In genomic region chr6:32885698-32886286, GRCh38 we compare ENCODE assay signal across 8 cellular contexts. TPM values are rescaled to one million over a fixed set of nuclear protein-coding genes. Genes with fewer than 3 reads are reported as not detected.
DNase-seq lines count a peak whose midpoint lies in the region; ATAC-seq, FAIRE-seq and TF ChIP-seq lines count a peak whose summit lies in the region.

No MANE protein-coding gene starts in this region.

- DNase-seq in natural killer cell = no peak
- DNase-seq in natural killer cell treated with Interleukin-12 subunit alpha and Interleukin-12 subunit beta and Interleukin-15 and Interleukin-18, amount 100 ng/mL, for 72 hours (ENCODE audit: low spot score) = no peak
- peak; percentile 69 for DNase-seq in NCI-H2029 (lab: John Stamatoyannopoulos, UW)
- DNase-seq in foreskin melanocyte = peak; percentile 67
- peak; percentile 46 for DNase-seq in pulmonary artery endothelial cell (ENCODE audit: low read depth, low spot score)
- no peak for DNase-seq in islet precursor cell

- H3K36me3 Mint-ChIP-seq in natural killer cell = no peaks in the 10 kb centered on the region
- no peaks in the 10 kb centered on the region for H3K36me3 Mint-ChIP-seq in natural killer cell treated with Interleukin-12 subunit alpha and Interleukin-12 subunit beta and Interleukin-15 and Interleukin-18, amount 100 ng/mL, for 72 hours

- H3K27ac Mint-ChIP-seq in natural killer cell = no peak overlapping the region
- no peak overlapping the region for H3K27ac Mint-ChIP-seq in natural killer cell treated with Interleukin-12 subunit alpha and Interleukin-12 subunit beta and Interleukin-15 and Interleukin-18, amount 100 ng/mL, for 72 hours

- ATAC-seq in natural killer cell (peak; percentile 70 to 85 (median 71)), HG02970 (IDR thresholded peaks at IDR 0.05; ENCODE audit: low FRiP score, unreplicated experiment) (no peak)
- no peak for ATAC-seq in natural killer cell treated with Interleukin-12 subunit alpha and Interleukin-12 subunit beta and Interleukin-15 and Interleukin-18, amount 100 ng/mL, for 72 hours

- TF ChIP-seq CTCF in natural killer cell (IDR thresholded peaks at IDR 0.05) = peak; percentile 73

- peak; percentile 85 for FAIRE-seq in TTC549 (lab: Jason Lieb, UNC)

- no peaks in the 10 kb centered on the region for H3K27me3 Mint-ChIP-seq in natural killer cell (ENCODE audit: low read depth in 2 of 2)
- no peaks in the 10 kb centered on the region for H3K27me3 Mint-ChIP-seq in natural killer cell treated with Interleukin-12 subunit alpha and Interleukin-12 subunit beta and Interleukin-15 and Interleukin-18, amount 100 ng/mL, for 72 hours

- intact Hi-C loops in natural killer cell (cut with micrococcal nuclease) = loop anchor here (1.0 to 2.0 kb wide), 2 partner anchors 67 to 99 kb away; partner anchors contain the start of gene HLA-DMA

- no peaks in the 10 kb centered on the region for H3K9me3 Mint-ChIP-seq in natural killer cell
- H3K9me3 Mint-ChIP-seq in natural killer cell treated with Interleukin-12 subunit alpha and Interleukin-12 subunit beta and Interleukin-15 and Interleukin-18, amount 100 ng/mL, for 72 hours = no peaks in the 10 kb centered on the region

- no peak overlapping the region for H3K4me3 Mint-ChIP-seq in natural killer cell
- H3K4me3 Mint-ChIP-seq in natural killer cell treated with Interleukin-12 subunit alpha and Interleukin-12 subunit beta and Interleukin-15 and Interleukin-18, amount 100 ng/mL, for 72 hours = no peak overlapping the region

- H3K4me1 Mint-ChIP-seq in natural killer cell = peaks cover 0 to 5% of the 10 kb centered on the region in 2 donors
- H3K4me1 Mint-ChIP-seq in natural killer cell treated with Interleukin-12 subunit alpha and Interleukin-12 subunit beta and Interleukin-15 and Interleukin-18, amount 100 ng/mL, for 72 hours (ENCODE audit: low read depth in 2 of 2) = no peaks in the 10 kb centered on the region

RNA-seq across cellular contexts. Expression of gene PSMB9, which starts 31.8 kb away (rescaled TPM):
- total RNA-seq in natural killer cell (100 to 1,000 TPM; 112 to 190 (median 182) TPM), pulmonary artery endothelial cell (28.0 and 53.5 TPM in 2 replicates)
- 100 to 1,000 TPM; 212 to 401 TPM for total RNA-seq in natural killer cell treated with Interleukin-12 subunit alpha and Interleukin-12 subunit beta and Interleukin-15 and Interleukin-18, amount 100 ng/mL, for 72 hours

RNA-seq across cellular contexts. Expression of gene TAP1, which starts 32.3 kb away (rescaled TPM):
- total RNA-seq in natural killer cell = 100 to 1,000 TPM; 134 to 193 (median 179) TPM
- 100 to 1,000 TPM; 512 to 588 TPM for total RNA-seq in natural killer cell treated with Interleukin-12 subunit alpha and Interleukin-12 subunit beta and Interleukin-15 and Interleukin-18, amount 100 ng/mL, for 72 hours
- 43.2 and 70.8 TPM in 2 replicates for total RNA-seq in pulmonary artery endothelial cell

RNA-seq across cellular contexts. Expression of gene PSMB8, which starts 41.9 kb away (rescaled TPM):
- 100 to 1,000 TPM; 160 to 170 (median 161) TPM for total RNA-seq in natural killer cell
- 100 to 1,000 TPM; 259 to 356 TPM for total RNA-seq in natural killer cell treated with Interleukin-12 subunit alpha and Interleukin-12 subunit beta and Interleukin-15 and Interleukin-18, amount 100 ng/mL, for 72 hours
- 83.1 and 93.6 TPM in 2 replicates for total RNA-seq in pulmonary artery endothelial cell

RNA-seq across cellular contexts. Expression of gene TAP2, which starts 47.3 kb away (rescaled TPM):
- total RNA-seq in natural killer cell (100 to 1,000 TPM; 162 to 221 (median 209) TPM), pulmonary artery endothelial cell (35.9 and 45.6 TPM in 2 replicates)
- total RNA-seq in natural killer cell treated with Interleukin-12 subunit alpha and Interleukin-12 subunit beta and Interleukin-15 and Interleukin-18, amount 100 ng/mL, for 72 hours = 100 to 1,000 TPM; 220 to 252 TPM

RNA-seq across cellular contexts. Expression of gene HLA-DMB, which starts 55.0 kb away (rescaled TPM):
- total RNA-seq in natural killer cell (10 to 100 TPM; 19.5 to 28.1 (median 23.0) TPM), pulmonary artery endothelial cell (0.07 TPM in 1 of 2 replicates, not detected in the other)
- 10 to 100 TPM in 1 of 2 donors, 1 to 10 TPM in 1; 2.7 to 17.8 TPM for total RNA-seq in natural killer cell treated with Interleukin-12 subunit alpha and Interleukin-12 subunit beta and Interleukin-15 and Interleukin-18, amount 100 ng/mL, for 72 hours

Comparison
In these comparisons a context has a peak if more than half of its experiments do, and no peak if none do; other contexts are left out.
1. ATAC-seq: peak in natural killer cell (3 of 3); none in natural killer cell treated with Interleukin-12 subunit alpha and Interleukin-12 subunit beta and Interleukin-15 and Interleukin-18, amount 100 ng/mL, for 72 hours (0 of 2) and HG02970 (single experiment).
2. DNase-seq: peak in NCI-H2029 (single experiment), foreskin melanocyte (single experiment) and pulmonary artery endothelial cell (single experiment); none in natural killer cell (single experiment), natural killer cell treated with Interleukin-12 subunit alpha and Interleukin-12 subunit beta and Interleukin-15 and Interleukin-18, amount 100 ng/mL, for 72 hours (single experiment) and islet precursor cell (single experiment).